Comparison of ENCODE assay signal across 10 cellular contexts in genomic region chr21:24895885-24896734, GRCh38.
DNase-seq lines count a peak whose midpoint lies in the region; ATAC-seq and TF ChIP-seq lines count a peak whose summit lies in the region.
"Had no signal": no experiment of that assay in that cellular context is flagged by ENCODE, and none has a peak within 500 bp of the region (broad histone marks: within the 10 kb centered on the region; RNA-seq: fewer than 3 reads in every experiment).

No MANE protein-coding gene starts in this region.

- no peaks in the 10 kb centered on the region for H3K4me1 Mint-ChIP-seq in neural crest cell
- H3K4me1 Mint-ChIP-seq in immature natural killer cell = no peaks in the 10 kb centered on the region

- H3K36me3 ChIP-seq in KMS-11 (ENCODE audit: insufficient read depth) (no peaks in the 10 kb centered on the region), ascending aorta (no peaks in the 10 kb centered on the region), lower lobe of right lung (no peaks in the 10 kb centered on the region)
- H3K36me3 ChIP-seq: SJSA1, thoracic aorta had no signal

- H3K27ac Mint-ChIP-seq in neural crest cell (ENCODE audit: unreplicated experiment) (no peak overlapping the region), immature natural killer cell (no peak overlapping the region)

- no peaks in the 10 kb centered on the region for H3K27me3 ChIP-seq in KMS-11 (ENCODE audit: insufficient read depth, low read depth)
- no peaks in the 10 kb centered on the region for H3K27me3 ChIP-seq in ascending aorta
- no peaks in the 10 kb centered on the region for H3K27me3 ChIP-seq in lower lobe of right lung (ENCODE audit: low read depth)
- H3K27me3 ChIP-seq: SJSA1 had no signal

- no peaks in the 10 kb centered on the region for H4K20me1 ChIP-seq in KMS-11 (ENCODE audit: insufficient read depth)

- H3K9ac ChIP-seq in KMS-11 = no peak overlapping the region

- no peak overlapping the region for H3K4me2 ChIP-seq in KMS-11

- H2AFZ ChIP-seq in KMS-11 (ENCODE audit: low read depth) = peak overlapping the region; percentile 40; the same call in 1 of the 2 replicates

- DNase-seq in UCSD-AML1 (lab: John Stamatoyannopoulos, UW; ENCODE audit: unreplicated experiment) (peak; percentile 6), neural crest cell (ENCODE audit: low read depth, low spot score) (no peak), ascending aorta (ENCODE audit: low spot score in 2 of 2) (no peak), lower lobe of right lung (no peak), immature natural killer cell (no peak)

- TF ChIP-seq CTCF in GM12875 (IDR thresholded peaks at IDR 0.05; ENCODE audit: borderline replicate concordance, insufficient read depth, low read depth, low read length) (peak; percentile 34; the same call in 1 of the 2 replicates), KMS-11 (conservative IDR thresholded peaks at IDR 0.05; ENCODE audit: low read depth, low read length) (peak; percentile 83), neural crest cell (conservative IDR thresholded peaks at IDR 0.05) (peak; percentile 47), ascending aorta (IDR thresholded peaks at IDR 0.05) (no peak), lower lobe of right lung (IDR thresholded peaks at IDR 0.05) (no peak)

- H3K79me2 ChIP-seq in KMS-11 (ENCODE audit: insufficient read depth, low read depth) = no peaks in the 10 kb centered on the region

- H3K9me3 Mint-ChIP-seq in neural crest cell (peaks cover 2% of the 10 kb centered on the region), immature natural killer cell (peaks cover 0 to 15% (median 6%) of the 10 kb centered on the region in 6 donors)

- no peaks in the 10 kb centered on the region for H3K9me3 ChIP-seq in ascending aorta
- H3K9me3 ChIP-seq in lower lobe of right lung = no peaks in the 10 kb centered on the region
- H3K9me3 ChIP-seq: SJSA1, thoracic aorta had no signal

- H3K27ac ChIP-seq in KMS-11 = no peak overlapping the region
- no peak overlapping the region for H3K27ac ChIP-seq in ascending aorta
- no peak overlapping the region for H3K27ac ChIP-seq in lower lobe of right lung
- H3K27ac ChIP-seq: SJSA1, thoracic aorta had no signal

- H3K4me1 ChIP-seq in KMS-11 (ENCODE audit: low read depth, poor library complexity, severe bottlenecking) = peaks cover 15% of the 10 kb centered on the region
- no peaks in the 10 kb centered on the region for H3K4me1 ChIP-seq in ascending aorta
- no peaks in the 10 kb centered on the region for H3K4me1 ChIP-seq in lower lobe of right lung
- H3K4me1 ChIP-seq: SJSA1 had no signal

- H3K27me3 Mint-ChIP-seq in neural crest cell (ENCODE audit: low read depth) (no peaks in the 10 kb centered on the region), immature natural killer cell (ENCODE audit: low read depth in 3 of 3) (no peaks in the 10 kb centered on the region)

- no peak overlapping the region for H3K4me3 Mint-ChIP-seq in neural crest cell
- no peak overlapping the region for H3K4me3 Mint-ChIP-seq in immature natural killer cell

- H3K4me3 ChIP-seq in GM12875 (ENCODE audit: low read depth, low read length) (no peak overlapping the region), KMS-11 (IDR thresholded peaks at IDR 0.05; ENCODE audit: insufficient read depth, low read depth, low read length) (no peak overlapping the region), ascending aorta (no peak overlapping the region), lower lobe of right lung (no peak overlapping the region)
- H3K4me3 ChIP-seq: SJSA1, thoracic aorta had no signal

- ATAC-seq in GM21717 (IDR thresholded peaks at IDR 0.05; ENCODE audit: unreplicated experiment) (peak; percentile 84), lower lobe of right lung (no peak)

- intact Hi-C loops in ascending aorta (cut with DNase I) (no loop called here), lower lobe of right lung (cut with DNase I) (no loop called here)

- H3K36me3 Mint-ChIP-seq in neural crest cell (ENCODE audit: low read depth) (no peaks in the 10 kb centered on the region), immature natural killer cell (peaks cover 0 to 3% (median 0%) of the 10 kb centered on the region in 3 donors)

Comparison
In these comparisons a context has a peak if more than half of its experiments do, and no peak if none do; other contexts are left out.
1. CTCF ChIP-seq: peak in GM12875 (single experiment), KMS-11 (single experiment) and neural crest cell (single experiment); none in ascending aorta (0 of 3) and lower lobe of right lung (single experiment).